In the genomic region with DNA sequence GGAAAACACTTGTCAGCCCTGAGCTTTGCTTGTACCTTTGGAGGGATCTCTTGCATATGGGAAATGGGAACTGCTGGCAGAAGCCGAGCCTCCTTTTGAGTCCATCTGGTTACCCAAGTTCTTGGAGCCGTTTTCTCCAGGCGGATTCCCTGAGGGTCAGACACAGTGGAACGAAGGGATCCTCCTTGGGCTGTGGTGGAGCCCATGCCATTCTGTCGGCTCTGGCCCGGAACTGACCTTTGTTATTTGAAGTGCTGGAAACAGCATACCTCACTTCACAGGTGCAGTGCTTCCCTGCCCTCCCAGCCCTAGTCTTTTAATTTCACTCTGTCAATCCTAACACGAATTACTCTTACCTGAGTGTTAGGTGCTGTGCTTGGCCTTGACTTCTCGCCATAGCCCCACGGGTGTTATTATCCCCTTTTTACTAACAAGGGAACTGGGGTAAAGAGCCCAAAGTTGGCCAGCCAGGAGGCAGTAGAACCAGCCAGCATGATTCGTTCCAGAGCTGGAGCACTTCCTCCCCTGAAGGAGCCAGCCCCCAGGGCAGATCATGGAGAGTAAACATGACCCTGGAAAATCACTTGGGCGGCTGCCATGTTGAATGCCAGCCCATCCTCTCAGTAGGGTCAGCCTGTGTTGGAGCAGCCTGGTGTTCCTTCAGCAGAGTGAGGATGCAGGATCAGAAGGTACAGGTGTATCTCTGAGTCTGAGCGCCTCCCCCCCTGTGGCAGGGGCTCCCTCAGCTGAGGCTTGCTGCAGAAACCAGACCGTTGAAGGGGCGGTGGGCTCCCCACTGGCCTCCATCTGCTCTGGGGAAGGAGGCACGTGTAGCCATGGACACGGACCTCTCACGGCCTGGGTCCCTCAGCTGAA, we compare ENCODE assay signal across 15 cellular contexts.
DNase-seq lines count a peak whose midpoint lies in the region; TF ChIP-seq lines count a peak whose summit lies in the region.
"Had no signal": no experiment of that assay in that cellular context is flagged by ENCODE, and none has a peak within 500 bp of the region (broad histone marks: within the 10 kb centered on the region; RNA-seq: fewer than 3 reads in every experiment).

No MANE protein-coding gene starts in this region.

- in situ Hi-C loops in ACHN (cut with HindIII; ENCODE audit: low pct_ligation_motif_present, low pct_unique_long_range_greater_than_20kb, low sequenced_read_pairs): no loop called here

- no peak overlapping the region for H3K4me3 ChIP-seq in LNCaP clone FGC (ENCODE audit: low read depth, low read length)

- no peak for TF ChIP-seq CTCF in LNCaP clone FGC (IDR thresholded peaks at IDR 0.05; ENCODE audit: control insufficient read depth, extremely low read depth, insufficient read depth)

- DNase-seq in COR-L47 (lab: John Stamatoyannopoulos, UW): peak; percentile 72
- DNase-seq in LNCaP clone FGC (ENCODE audit: low read depth): peak; percentile 90
- peak; percentile 80 for DNase-seq in cerebellar cortex (ENCODE audit: low spot score)
- DNase-seq in mucosa of gallbladder (ENCODE audit: low spot score): peak; percentile 34
- DNase-seq in ACHN: no peak
- DNase-seq in activated CD4-positive, alpha-beta T cell treated with anti-CD3 and anti-CD28 coated beads for 48 hours: no peak
- no peak for DNase-seq in NCI-H82 (lab: John Stamatoyannopoulos, UW)
- no peak for DNase-seq in stimulated activated CD4-positive, alpha-beta T cell treated with anti-CD3 and anti-CD28 coated beads, Interleukin-4, amount 100 ng/mL, for 24 hours
- DNase-seq: activated naive CD8-positive, alpha-beta T cell treated with anti-CD3 and anti-CD28 coated beads for 36 hours; foreskin keratinocyte; H7; mesendoderm; NCI-H1436; NCI-H510A; stimulated activated naive B cell treated with anti-CD40 and anti-IgM and Interleukin-4, amounts not matched to agents 10 μg/mL and 1 μg/mL and 100 μg/mL, for 72 hours had no signal

Comparison
In these comparisons a context has a peak if more than half of its experiments do, and no peak if none do; other contexts are left out.
1. DNase-seq: peak in COR-L47 (single experiment), LNCaP clone FGC (single experiment), cerebellar cortex (single experiment) and mucosa of gallbladder (single experiment); none in ACHN (single experiment), activated CD4-positive, alpha-beta T cell treated with anti-CD3 and anti-CD28 coated beads for 48 hours (single experiment), NCI-H82 (single experiment) and stimulated activated CD4-positive, alpha-beta T cell treated with anti-CD3 and anti-CD28 coated beads, Interleukin-4, amount 100 ng/mL, for 24 hours (single experiment).